26 cellular contexts compared by ENCODE assay signal in the genomic region with DNA sequence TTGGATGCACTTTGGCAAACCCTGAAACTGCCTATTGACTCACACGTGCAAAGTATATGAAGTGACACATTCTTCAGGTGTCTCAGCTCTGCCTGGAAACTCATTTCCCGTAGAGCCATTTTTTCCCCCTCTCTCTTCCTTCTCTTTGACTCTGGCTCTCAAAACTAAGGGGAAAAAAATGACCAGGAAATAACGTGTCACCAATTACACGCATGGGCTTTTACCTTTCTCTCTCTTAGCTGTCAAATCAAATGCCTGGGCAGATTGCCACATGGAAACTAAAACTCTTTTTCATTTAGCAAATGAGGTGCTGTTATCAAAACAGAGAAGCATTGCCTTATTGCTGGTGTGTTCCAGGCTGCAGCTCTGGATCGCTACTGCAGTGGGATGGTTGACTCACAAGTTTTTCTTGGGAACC. TPM values are rescaled to one million over a fixed set of nuclear protein-coding genes. Genes with fewer than 3 reads are reported as not detected.
DNase-seq lines count a peak whose midpoint lies in the region; ATAC-seq and TF ChIP-seq lines count a peak whose summit lies in the region.
"Had no signal": no experiment of that assay in that cellular context is flagged by ENCODE, and none has a peak within 500 bp of the region (broad histone marks: within the 10 kb centered on the region; RNA-seq: fewer than 3 reads in every experiment).

No MANE protein-coding gene starts in this region.

- H3K27me3 ChIP-seq in left lung (no peaks in the 10 kb centered on the region), right lobe of liver (no peaks in the 10 kb centered on the region)
- H3K27me3 ChIP-seq: dorsolateral prefrontal cortex, SJCRH30, transverse colon had no signal

- peak overlapping the region; percentile 22 for H3K27ac Mint-ChIP-seq in activated T-helper 17 cell treated with anti-CD3 and anti-CD28 coated beads, Interleukin-2, amount 50 U/mL, for 72 hours
- H3K27ac Mint-ChIP-seq: naive thymus-derived CD8-positive, alpha-beta T cell; T-helper 17 cell had no signal

- no peaks in the 10 kb centered on the region for H3K4me1 ChIP-seq in left lung
- H3K4me1 ChIP-seq in right lobe of liver = no peaks in the 10 kb centered on the region
- H3K4me1 ChIP-seq: SJCRH30 had no signal

- peaks cover 3% of the 10 kb centered on the region for H3K4me1 Mint-ChIP-seq in activated T-helper 17 cell treated with anti-CD3 and anti-CD28 coated beads, Interleukin-2, amount 50 U/mL, for 72 hours
- H3K4me1 Mint-ChIP-seq: T-helper 17 cell had no signal

- no peak overlapping the region for H3K4me3 ChIP-seq in left lung
- no peak overlapping the region for H3K4me3 ChIP-seq in right lobe of liver
- H3K4me3 ChIP-seq: dorsolateral prefrontal cortex, PC-9, SJCRH30, transverse colon had no signal

- TF ChIP-seq CTCF in left lung (IDR thresholded peaks at IDR 0.05) (no peak), right lobe of liver (IDR thresholded peaks at IDR 0.05) (no peak)

- no peaks in the 10 kb centered on the region for H3K9me3 Mint-ChIP-seq in activated T-helper 17 cell treated with anti-CD3 and anti-CD28 coated beads, Interleukin-2, amount 50 U/mL, for 72 hours

- DNase-seq in stimulated activated CD4-positive, alpha-beta T cell treated with anti-CD3 and anti-CD28 coated beads, Interleukin-1b, Interleukin-23, amount 100 ng/mL, for 48 hours = peak; percentile 40
- no peak for DNase-seq in stimulated activated CD4-positive, alpha-beta T cell treated with anti-CD3 and anti-CD28 coated beads, Interleukin-4, amount 100 ng/mL, for 1 hour
- DNase-seq in left lung (no peak), Kasumi-1 (lab: John Stamatoyannopoulos, UW) (no peak), islet precursor cell (no peak), right lobe of liver (no peak)
- DNase-seq: caudate nucleus; DND-41; dorsolateral prefrontal cortex; foreskin melanocyte; kidney; naive thymus-derived CD8-positive, alpha-beta T cell; NCI-H1092; NCI-H1930; NCI-H2227 treated with DMSO at 0.1 percent for 48 hours; NCI-H774; SJCRH30; stimulated activated naive CD4-positive, alpha-beta T cell treated with Interleukin-2 at 50 U/mL for 16 hours; T-helper 17 cell; transverse colon had no signal

- peak; percentile 79 for ATAC-seq in activated T-helper 17 cell treated with anti-CD3 and anti-CD28 coated beads, Interleukin-2, amount 50 U/mL, for 72 hours (replicated peaks)
- ATAC-seq in left lung (peak; percentile 51), right lobe of liver (no peak)
- ATAC-seq: naive thymus-derived CD8-positive, alpha-beta T cell; sciatic nerve; T-helper 17 cell had no signal

- H3K9me3 ChIP-seq in left lung (no peaks in the 10 kb centered on the region), right lobe of liver (no peaks in the 10 kb centered on the region)
- H3K9me3 ChIP-seq: SJCRH30, transverse colon had no signal

- TF ChIP-seq POLR2A in right lobe of liver (IDR thresholded peaks at IDR 0.05) = no peak

- H3K4me3 Mint-ChIP-seq in activated T-helper 17 cell treated with anti-CD3 and anti-CD28 coated beads, Interleukin-2, amount 50 U/mL, for 72 hours = no peak overlapping the region
- H3K4me3 Mint-ChIP-seq: naive thymus-derived CD8-positive, alpha-beta T cell; T-helper 17 cell had no signal

- no peak overlapping the region for H3K27ac ChIP-seq in left lung
- no peak overlapping the region for H3K27ac ChIP-seq in right lobe of liver
- H3K27ac ChIP-seq: PC-9, SJCRH30, transverse colon had no signal

- intact Hi-C loops in left lung (cut with DNase I) (no loop called here), right lobe of liver (cut with DNase I) (no loop called here)

- no peaks in the 10 kb centered on the region for H3K36me3 ChIP-seq in left lung
- H3K36me3 ChIP-seq in right lobe of liver = no peaks in the 10 kb centered on the region
- H3K36me3 ChIP-seq: SJCRH30, transverse colon had no signal

- no peaks in the 10 kb centered on the region for H3K36me3 Mint-ChIP-seq in activated T-helper 17 cell treated with anti-CD3 and anti-CD28 coated beads, Interleukin-2, amount 50 U/mL, for 72 hours (ENCODE audit: low read depth)

- H3K27me3 Mint-ChIP-seq in activated T-helper 17 cell treated with anti-CD3 and anti-CD28 coated beads, Interleukin-2, amount 50 U/mL, for 72 hours = no peaks in the 10 kb centered on the region

- WGBS in right lobe of liver (ENCODE audit: insufficient coverage, low coverage, low lambda C conversion rate, missing lambda C conversion rate) = 76% methylated on average over 4 of the region's 5 CpGs

RNA-seq across cellular contexts. Expression of gene IFNK, which starts 18.3 kb away (rescaled TPM):
- not detected for total RNA-seq in activated T-helper 17 cell treated with anti-CD3 and anti-CD28 coated beads, Interleukin-2, amount 50 U/mL, for 72 hours
- total RNA-seq in left lung (not detected), right lobe of liver (not detected)
- total RNA-seq: dorsolateral prefrontal cortex; HT-29; kidney; mesenteric fat pad; naive thymus-derived CD8-positive, alpha-beta T cell; osteocyte; PC-9; sciatic nerve; SJCRH30; T-helper 17 cell; transverse colon had no signal

RNA-seq across cellular contexts. Expression of gene MOB3B, which starts 23.9 kb away (rescaled TPM):
- under 1 TPM; 0.17 to 0.24 TPM for total RNA-seq in activated T-helper 17 cell treated with anti-CD3 and anti-CD28 coated beads, Interleukin-2, amount 50 U/mL, for 72 hours
- 10 to 100 TPM in 1 of 2 donors, 1 to 10 TPM in 1; 7.2 to 13.6 TPM for total RNA-seq in left lung
- 1 to 10 TPM; 1.0 to 2.4 (median 1.7) TPM for total RNA-seq in right lobe of liver

Comparison
In these comparisons a context has a peak if more than half of its experiments do, and no peak if none do; other contexts are left out.
1. ATAC-seq: peak in activated T-helper 17 cell treated with anti-CD3 and anti-CD28 coated beads, Interleukin-2, amount 50 U/mL, for 72 hours (single experiment) and left lung (single experiment); none in right lobe of liver (0 of 4).